8 cellular contexts compared by ENCODE assay signal in genomic region chr6:136989591-136990578, GRCh38. TPM values are rescaled to one million over a fixed set of nuclear protein-coding genes. Genes with fewer than 3 reads are reported as not detected.
A peak's percentile ranks its signal among the peaks of the same experiment; 100 is the strongest.
DNase-seq lines count a peak whose midpoint lies in the region; ATAC-seq and TF ChIP-seq lines count a peak whose summit lies in the region.

No MANE protein-coding gene starts in this region.

- no peaks in the 10 kb centered on the region for H3K4me1 ChIP-seq in prostate gland (replicated peaks)

- no peak overlapping the region for H3K27ac Mint-ChIP-seq in CD4-positive, alpha-beta T cell

- H3K4me3 Mint-ChIP-seq in CD4-positive, alpha-beta T cell = no peak overlapping the region

- in situ Hi-C loops in GM13977 (cut with MboI; ENCODE audit: low pct_unique_long_range_greater_than_20kb, low sequenced_read_pairs, unreplicated experiment) = no loop called here

- WGBS in prostate gland = 4% methylated on average over 43 of the region's 44 CpGs

- H3K27me3 Mint-ChIP-seq in CD4-positive, alpha-beta T cell = peaks cover 73% of the 10 kb centered on the region

- no peaks in the 10 kb centered on the region for H3K36me3 ChIP-seq in prostate gland

- POLR2A ChIA-PET in CD4-positive, alpha-beta T cell (lab: Charles Lee) = no interaction called here

- no peaks in the 10 kb centered on the region for H3K27me3 ChIP-seq in prostate gland (replicated peaks; ENCODE audit: insufficient read depth)
- peaks cover 47% of the 10 kb centered on the region for H3K27me3 ChIP-seq in CD4-positive, alpha-beta T cell (ENCODE audit: control insufficient read depth, insufficient read depth, low read length)

- no peaks in the 10 kb centered on the region for H3K9me3 ChIP-seq in prostate gland
- H3K9me3 ChIP-seq in CD4-positive, alpha-beta T cell (ENCODE audit: control insufficient read depth, low read length) = no peaks in the 10 kb centered on the region

- TF ChIP-seq CTCF in prostate gland (IDR thresholded peaks at IDR 0.05) = no peak
- TF ChIP-seq CTCF in GM13977 (IDR thresholded peaks at IDR 0.05; ENCODE audit: extremely low read depth, insufficient read depth, missing control alignments) = no peak
- no peak for TF ChIP-seq CTCF in CD4-positive, alpha-beta T cell (IDR thresholded peaks at IDR 0.05)

- H3K4me1 Mint-ChIP-seq in CD4-positive, alpha-beta T cell (ENCODE audit: low read depth) = peaks cover 5% of the 10 kb centered on the region

- DNase-seq in DMS153 treated with DMSO at 0.1 percent for 48 hours (lab: John Stamatoyannopoulos, UW; ENCODE audit: unreplicated experiment) (peak; percentile 52), SHP77 (lab: John Stamatoyannopoulos, UW) (peak; percentile 78 to 91), Right ventricle myocardium superior (peak; percentile 64), prostate gland (ENCODE audit: low spot score) (no peak), NCI-H187 (lab: John Stamatoyannopoulos, UW) (no peak), GM13977 (ENCODE audit: low spot score) (no peak)
- no peak for DNase-seq in CD4-positive, alpha-beta T cell

- CTCF ChIA-PET in CD4-positive, alpha-beta T cell (lab: Charles Lee) = no interaction called here

- H3K4me3 ChIP-seq in prostate gland = peak overlapping the region; percentile 13 to 27

- H3K36me3 Mint-ChIP-seq in CD4-positive, alpha-beta T cell (ENCODE audit: low read depth) = no peaks in the 10 kb centered on the region

- ATAC-seq in Right ventricle myocardium superior (ENCODE audit: poor library complexity) (peak; percentile 95), HG03159 (IDR thresholded peaks at IDR 0.05; ENCODE audit: unreplicated experiment) (no peak)
- ATAC-seq in CD4-positive, alpha-beta T cell (ENCODE audit: poor library complexity) = no peak

- intact Hi-C loops in Right ventricle myocardium superior (cut with DNase I) (no loop called here), prostate gland (cut with DNase I) (no loop called here)
- intact Hi-C loops in CD4-positive, alpha-beta T cell (cut with DNase I, micrococcal nuclease) = no loop called here

- no peak for TF ChIP-seq POLR2A in prostate gland (IDR thresholded peaks at IDR 0.05)

- H3K27ac ChIP-seq in prostate gland = peak overlapping the region in 1 of 2 donors; percentile 14
- H3K27ac ChIP-seq in CD4-positive, alpha-beta T cell (ENCODE audit: low read depth, low read length) = no peak overlapping the region

- no peaks in the 10 kb centered on the region for H3K9me3 Mint-ChIP-seq in CD4-positive, alpha-beta T cell

RNA-seq across cellular contexts. Expression of gene IL20RA, which starts 54.9 kb away (rescaled TPM):
- total RNA-seq in Right ventricle myocardium superior = 9.1 TPM
- 10 to 100 TPM; 19.9 to 25.3 TPM for total RNA-seq in prostate gland
- total RNA-seq in CD4-positive, alpha-beta T cell = not detected

Comparison
In these comparisons a context has a peak if more than half of its experiments do, and no peak if none do; other contexts are left out.
1. DNase-seq: peak in DMS153 treated with DMSO at 0.1 percent for 48 hours (single experiment), SHP77 (2 of 2) and Right ventricle myocardium superior (single experiment); none in prostate gland (single experiment), NCI-H187 (0 of 2), GM13977 (single experiment) and CD4-positive, alpha-beta T cell (0 of 10).
2. RNA of gene IL20RA, which starts 54.9 kb away (total RNA-seq): 19.9 to 25.3 TPM in prostate gland and 9.1 TPM in Right ventricle myocardium superior (single experiment); not detected in CD4-positive, alpha-beta T cell; every median in the first group is over 10 times any median in the second.